In genomic region chr6:32657329-32657728, GRCh38 we compare ENCODE assay signal across 4 cellular contexts. TPM values are rescaled to one million over a fixed set of nuclear protein-coding genes. Genes with fewer than 3 reads are reported as not detected.
"Had no signal": no experiment of that assay in that cellular context is flagged by ENCODE, and none has a peak within 500 bp of the region (broad histone marks: within the 10 kb centered on the region; RNA-seq: fewer than 3 reads in every experiment).

No MANE protein-coding gene starts in this region.

RNA-seq across cellular contexts. Expression of gene HLA-DQB1, which starts 9.1 kb away (rescaled TPM):
- total RNA-seq: osteocyte, pulmonary artery endothelial cell had no signal

RNA-seq across cellular contexts. Expression of gene HLA-DQA1, which starts 20.1 kb away (rescaled TPM):
- total RNA-seq: neural crest cell, osteocyte, pulmonary artery endothelial cell had no signal
- polyA plus RNA-seq: smooth muscle cell had no signal
